ENCODE assay signal across 19 cellular contexts in the genomic region with DNA sequence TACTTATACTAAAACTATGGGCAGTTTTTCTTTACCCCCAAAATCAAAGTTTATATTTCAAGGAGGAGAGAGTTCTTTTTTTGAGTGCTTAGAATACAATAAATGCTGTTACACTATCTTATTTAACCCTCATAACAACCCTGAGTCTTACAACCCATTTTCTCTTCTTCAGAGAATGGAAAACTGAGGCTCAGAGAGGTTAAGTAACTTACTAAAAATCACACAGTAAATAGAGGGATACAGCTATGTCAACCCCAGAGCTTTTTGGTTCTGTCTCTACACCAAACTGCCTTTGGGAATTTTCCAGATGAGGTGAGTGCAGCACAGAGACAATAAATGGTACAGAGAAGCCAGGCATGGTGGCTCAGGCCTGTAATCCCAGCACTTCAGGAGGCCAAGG. TPM values are rescaled to one million over a fixed set of nuclear protein-coding genes. Genes with fewer than 3 reads are reported as not detected.
"Had no signal": no experiment of that assay in that cellular context is flagged by ENCODE, and none has a peak within 500 bp of the region (broad histone marks: within the 10 kb centered on the region; RNA-seq: fewer than 3 reads in every experiment).

No MANE protein-coding gene starts in this region.

- H3K4me1 ChIP-seq: testis, upper lobe of right lung, vagina had no signal

- H3K4me3 ChIP-seq: heart left ventricle, ovary, testis, tibial nerve, upper lobe of right lung, vagina had no signal

- H3K27ac Mint-ChIP-seq: naive thymus-derived CD4-positive, alpha-beta T cell; stimulated activated naive CD8-positive, alpha-beta T cell treated with anti-CD3 and anti-CD28 coated beads, Interleukin-15, amount 100 ng/mL, for 72 hours had no signal

- H3K9me3 ChIP-seq: heart left ventricle, ovary, testis, tibial nerve, upper lobe of right lung, vagina had no signal

- ATAC-seq: esophagus mucosa; heart left ventricle; naive thymus-derived CD4-positive, alpha-beta T cell; right cardiac atrium; stimulated activated naive CD8-positive, alpha-beta T cell treated with anti-CD3 and anti-CD28 coated beads, Interleukin-15, amount 100 ng/mL, for 72 hours; upper lobe of right lung had no signal

- H3K9me3 Mint-ChIP-seq: naive thymus-derived CD4-positive, alpha-beta T cell; neural crest cell; stimulated activated naive CD8-positive, alpha-beta T cell treated with anti-CD3 and anti-CD28 coated beads, Interleukin-15, amount 100 ng/mL, for 72 hours had no signal

- H3K27ac ChIP-seq: heart left ventricle, ovary, testis, tibial nerve, upper lobe of right lung, vagina had no signal

- H3K36me3 Mint-ChIP-seq: naive thymus-derived CD4-positive, alpha-beta T cell had no signal

- H3K36me3 ChIP-seq: heart left ventricle, ovary, tibial nerve, upper lobe of right lung, vagina had no signal

- H3K27me3 Mint-ChIP-seq: stimulated activated naive CD8-positive, alpha-beta T cell treated with anti-CD3 and anti-CD28 coated beads, Interleukin-15, amount 100 ng/mL, for 72 hours had no signal

- DNase-seq: effector memory CD4-positive, alpha-beta T cell; heart left ventricle; hippocampal formation; kidney glomerular epithelial cell; mesendoderm; naive thymus-derived CD4-positive, alpha-beta T cell; nucleus accumbens; ovary; right cardiac atrium; small intestine; stimulated activated CD4-positive, alpha-beta T cell treated with anti-CD3 and anti-CD28 coated beads, Interleukin-2, amount 100 ng/mL, for 48 hours; stimulated activated naive CD8-positive, alpha-beta T cell treated with anti-CD3 and anti-CD28 coated beads, Interleukin-15, amount 100 ng/mL, for 72 hours; testis; upper lobe of right lung had no signal

- H3K4me3 Mint-ChIP-seq: naive thymus-derived CD4-positive, alpha-beta T cell; neural crest cell; stimulated activated naive CD8-positive, alpha-beta T cell treated with anti-CD3 and anti-CD28 coated beads, Interleukin-15, amount 100 ng/mL, for 72 hours had no signal

- H3K27me3 ChIP-seq: heart left ventricle, ovary, testis, tibial nerve, upper lobe of right lung, vagina had no signal

RNA-seq across cellular contexts. Expression of a gene that starts 25.6 kb away (rescaled TPM):
- total RNA-seq: lung microvascular endothelial cell had no signal
